8 cellular contexts compared by ENCODE assay signal in the genomic region with DNA sequence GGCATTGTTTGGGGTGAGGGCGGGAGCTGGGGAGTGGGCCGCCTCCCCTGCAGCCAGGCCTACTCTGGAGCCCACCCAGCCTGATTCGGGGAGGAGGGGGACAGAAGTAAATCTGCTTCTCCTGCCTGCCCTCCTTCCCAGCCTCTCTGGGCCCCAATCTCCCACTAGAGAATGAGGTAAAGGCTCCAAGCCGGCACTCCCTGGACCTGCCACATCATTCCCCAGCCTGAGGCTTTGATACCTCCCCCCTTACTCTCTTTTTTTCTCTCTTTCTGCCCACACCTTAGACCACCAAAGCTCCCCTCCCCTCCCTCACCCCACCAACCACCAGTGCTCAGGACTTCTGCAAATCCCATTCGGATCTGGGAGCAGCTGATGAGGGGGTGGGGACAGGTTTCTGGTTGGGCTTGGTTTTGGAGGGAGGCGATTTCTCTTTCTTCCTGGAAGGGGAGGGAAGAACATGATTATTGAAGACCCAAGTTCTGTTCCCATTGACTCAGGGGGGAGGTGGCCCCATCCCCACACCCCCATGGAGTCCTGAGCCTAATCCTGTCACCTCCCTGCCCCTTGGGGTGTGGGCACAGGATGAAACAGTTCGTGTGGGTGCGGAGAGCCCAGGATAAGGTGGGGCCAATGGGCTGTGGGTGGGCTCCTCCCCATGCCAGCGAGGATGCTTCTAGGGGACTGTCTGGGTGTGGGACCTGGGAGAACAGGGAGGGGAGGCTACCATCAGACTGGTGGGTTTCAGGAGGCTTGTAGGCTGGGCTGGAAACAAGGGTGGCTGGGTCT. TPM values are rescaled to one million over a fixed set of nuclear protein-coding genes. Genes with fewer than 3 reads are reported as not detected.
DNase-seq lines count a peak whose midpoint lies in the region; ATAC-seq and TF ChIP-seq lines count a peak whose summit lies in the region.

No MANE protein-coding gene starts in this region.

- peak overlapping the region; percentile 77 for H3K23ac ChIP-seq in neuronal stem cell (ENCODE audit: low read depth, low read length, poor library complexity)

- no peak overlapping the region for H2BK15ac ChIP-seq in neuronal stem cell (ENCODE audit: low read length)

- WGBS in neuronal stem cell (ENCODE audit: extremely low coverage in 2 of 2, insufficient read length in 2 of 2, insufficient replicate concordance in 1 of 2), 2 donors: no CpG with 5 or more reads among the region's 9 CpGs

- H3K36me3 Mint-ChIP-seq in T-cell: peaks cover 12% of the 10 kb centered on the region

- no peak overlapping the region for H4K91ac ChIP-seq in neuronal stem cell (ENCODE audit: low read depth, low read length, poor library complexity)

- H3K79me1 ChIP-seq in neuronal stem cell (ENCODE audit: low read depth, low read length): peaks cover 14% of the 10 kb centered on the region

- CTCF ChIA-PET in HEK293 (lab: Yijun Ruan, JAX) (interaction anchor here (1.9 to 5.8 kb wide), 2 partner anchors 31 to 129 kb away, joined by 8 to 48 read pairs; no protein-coding TSS in a partner anchor), T-cell (lab: Charles Lee) (interaction anchor here in 1 of 2 donors (0.6 to 1.4 kb wide), 2 partner anchors 128 to 241 kb away, joined by 3 to 4 read pairs; no protein-coding TSS in a partner anchor)

- H3K18ac ChIP-seq in neuronal stem cell (ENCODE audit: low read length): peak overlapping the region; percentile 95

- H2AK5ac ChIP-seq in neuronal stem cell (ENCODE audit: low read depth, low read length): peak overlapping the region; percentile 97

- peak overlapping the region; percentile 97 for H3K27ac Mint-ChIP-seq in T-cell

- peaks cover 69 to 78% (median 75%) of the 10 kb centered on the region in 3 donors for H3K4me1 Mint-ChIP-seq in T-cell

- TF ChIP-seq CTCF in HEK293 (tag by site-specific recombination; IDR thresholded peaks at IDR 0.05): no peak

- H3K4me3 ChIP-seq in HEK293 (ENCODE audit: low read depth, low read length) (peak overlapping the region; percentile 86), neuronal stem cell (ENCODE audit: low read length in 2 of 2) (peak overlapping the region; percentile 69 to 80)

- H3K27me3 Mint-ChIP-seq in T-cell: no peaks in the 10 kb centered on the region

- H2BK12ac ChIP-seq in neuronal stem cell (ENCODE audit: low read length): peak overlapping the region; percentile 50

- H2BK120ac ChIP-seq in neuronal stem cell (ENCODE audit: low read depth, low read length): peak overlapping the region; percentile 82

- no peak overlapping the region for H3K14ac ChIP-seq in neuronal stem cell (ENCODE audit: low read length)

- H3K9me3 Mint-ChIP-seq in T-cell: no peaks in the 10 kb centered on the region

- H4K8ac ChIP-seq in neuronal stem cell (ENCODE audit: low read depth, low read length): no peak overlapping the region

- H3K9me3 ChIP-seq in HEK293 (ENCODE audit: control insufficient read depth, insufficient read depth, low read depth, low read length): no peaks in the 10 kb centered on the region
- no peaks in the 10 kb centered on the region for H3K9me3 ChIP-seq in neuronal stem cell (replicated peaks in 1 of 2; ENCODE audit: control insufficient read depth in 2 of 2, insufficient read depth in 1 of 2, low read depth in 1 of 2, low read length in 2 of 2)

- H3K4ac ChIP-seq in neuronal stem cell (ENCODE audit: low read length): no peak overlapping the region

- peak overlapping the region; percentile 79 to 89 (median 82) for H3K4me3 Mint-ChIP-seq in T-cell

- ATAC-seq in T-cell (replicated peaks in 1 of 4) (no peak), GM21381 (IDR thresholded peaks at IDR 0.05; ENCODE audit: unreplicated experiment) (no peak), GM21515 (IDR thresholded peaks at IDR 0.05; ENCODE audit: unreplicated experiment) (no peak)
- no peak for ATAC-seq in activated CD4-positive, CD25-positive, alpha-beta regulatory T cell treated with anti-CD3 and anti-CD28 coated beads, Interleukin-2, amount 50 U/mL, for 24 hours

- H3K4me1 ChIP-seq in HEK293 (ENCODE audit: control insufficient read depth, insufficient read depth, low read length) (peaks cover 5% of the 10 kb centered on the region), neuronal stem cell (ENCODE audit: control insufficient read depth in 2 of 2, insufficient read depth in 1 of 2, low read depth in 1 of 2, low read length in 2 of 2) (peaks cover 38 to 39% of the 10 kb centered on the region in 2 donors)

- peak overlapping the region; percentile 92 for H3K9ac ChIP-seq in neuronal stem cell (ENCODE audit: low read depth, low read length, poor library complexity)

- DNase-seq in T-cell (no peak), epithelial cell of prostate (ENCODE audit: low read depth, low spot score) (no peak), neuronal stem cell (ENCODE audit: low spot score) (no peak), erythroblast (lab: John Stamatoyannopoulos, UW) (no peak)

- no peaks in the 10 kb centered on the region for H3K27me3 ChIP-seq in neuronal stem cell (ENCODE audit: control insufficient read depth in 3 of 3, insufficient read depth in 3 of 3, low read depth in 1 of 3, low read length in 3 of 3)

- H2AFZ ChIP-seq in neuronal stem cell (ENCODE audit: low read length): no peak overlapping the region

- POLR2A ChIA-PET in HEK293 (lab: Yijun Ruan, JAX) (interaction anchor here (0.9 to 1.8 kb wide), 7 partner anchors 11 to 228 kb away, joined by 3 to 10 read pairs (median 4); a partner anchor contains a TSS), T-cell (lab: Charles Lee) (interaction anchor here in 1 of 2 donors (0.6 kb wide), 1 partner anchor 306 kb away, joined by 3 read pairs; no protein-coding TSS in a partner anchor)

- no peak for TF ChIP-seq POLR2A in erythroblast (IDR thresholded peaks at IDR 0.05; ENCODE audit: low read length)

- peak overlapping the region; percentile 99 for H2BK5ac ChIP-seq in neuronal stem cell (ENCODE audit: low read length)

- H3K27ac ChIP-seq in HEK293 (ENCODE audit: extremely low read depth, low read depth, low read length) (peak overlapping the region; percentile 98; the same call in 1 of the 2 replicates), epithelial cell of prostate (peak overlapping the region; percentile 98), neuronal stem cell (replicated peaks; ENCODE audit: low read length) (peak overlapping the region; percentile 82)

- peaks cover 0 to 39% of the 10 kb centered on the region in 2 experiments; a peak in 1 of 3 replicates for H3K36me3 ChIP-seq in HEK293 (ENCODE audit: control insufficient read depth in 2 of 2, insufficient read depth in 1 of 2, low read length in 2 of 2)
- peaks cover 18 to 41% of the 10 kb centered on the region in 2 donors for H3K36me3 ChIP-seq in neuronal stem cell (replicated peaks in 1 of 2; ENCODE audit: control insufficient read depth in 2 of 2, insufficient read depth in 2 of 2, low read length in 2 of 2)

- peak overlapping the region; percentile 88 for H3K4me2 ChIP-seq in neuronal stem cell (ENCODE audit: insufficient read depth, low read length, poor library complexity, severe bottlenecking)

TF ChIP-seq in HEK293, 187 proteins besides CTCF, POLR2A, EP300 and RAD21 (continues in another document):
- peak; percentile 28 for TF ChIP-seq SP2 (tag by site-specific recombination; IDR thresholded peaks at IDR 0.05)
- peak; percentile 68 for TF ChIP-seq ZNF366 (tag by site-specific recombination; conservative IDR thresholded peaks at IDR 0.05)
- TF ChIP-seq, protein P1, sequence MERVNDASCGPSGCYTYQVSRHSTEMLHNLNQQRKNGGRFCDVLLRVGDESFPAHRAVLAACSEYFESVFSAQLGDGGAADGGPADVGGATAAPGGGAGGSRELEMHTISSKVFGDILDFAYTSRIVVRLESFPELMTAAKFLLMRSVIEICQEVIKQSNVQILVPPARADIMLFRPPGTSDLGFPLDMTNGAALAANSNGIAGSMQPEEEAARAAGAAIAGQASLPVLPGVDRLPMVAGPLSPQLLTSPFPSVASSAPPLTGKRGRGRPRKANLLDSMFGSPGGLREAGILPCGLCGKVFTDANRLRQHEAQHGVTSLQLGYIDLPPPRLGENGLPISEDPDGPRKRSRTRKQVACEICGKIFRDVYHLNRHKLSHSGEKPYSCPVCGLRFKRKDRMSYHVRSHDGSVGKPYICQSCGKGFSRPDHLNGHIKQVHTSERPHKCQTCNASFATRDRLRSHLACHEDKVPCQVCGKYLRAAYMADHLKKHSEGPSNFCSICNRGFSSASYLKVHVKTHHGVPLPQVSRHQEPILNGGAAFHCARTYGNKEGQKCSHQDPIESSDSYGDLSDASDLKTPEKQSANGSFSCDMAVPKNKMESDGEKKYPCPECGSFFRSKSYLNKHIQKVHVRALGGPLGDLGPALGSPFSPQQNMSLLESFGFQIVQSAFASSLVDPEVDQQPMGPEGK (tag by site-specific recombination; IDR thresholded peaks at IDR 0.05): 0 out of 2 replicates have a peak, but pooled peaks have one; percentile 38
- TF ChIP-seq, protein P2, sequence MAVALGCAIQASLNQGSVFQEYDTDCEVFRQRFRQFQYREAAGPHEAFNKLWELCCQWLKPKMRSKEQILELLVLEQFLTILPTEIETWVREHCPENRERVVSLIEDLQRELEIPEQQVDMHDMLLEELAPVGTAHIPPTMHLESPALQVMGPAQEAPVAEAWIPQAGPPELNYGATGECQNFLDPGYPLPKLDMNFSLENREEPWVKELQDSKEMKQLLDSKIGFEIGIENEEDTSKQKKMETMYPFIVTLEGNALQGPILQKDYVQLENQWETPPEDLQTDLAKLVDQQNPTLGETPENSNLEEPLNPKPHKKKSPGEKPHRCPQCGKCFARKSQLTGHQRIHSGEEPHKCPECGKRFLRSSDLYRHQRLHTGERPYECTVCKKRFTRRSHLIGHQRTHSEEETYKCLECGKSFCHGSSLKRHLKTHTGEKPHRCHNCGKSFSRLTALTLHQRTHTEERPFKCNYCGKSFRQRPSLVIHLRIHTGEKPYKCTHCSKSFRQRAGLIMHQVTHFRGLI (tag by site-specific recombination; IDR thresholded peaks at IDR 0.05): peak; percentile 98
- TF ChIP-seq ZNF341 (tag by site-specific recombination; IDR thresholded peaks at IDR 0.05; ENCODE audit: low read depth): peak; percentile 61
- TF ChIP-seq ZNF214 (tag by site-specific recombination; IDR thresholded peaks at IDR 0.05; ENCODE audit: borderline replicate concordance): no peak
- TF ChIP-seq SCRT1 (tag by site-specific recombination; IDR thresholded peaks at IDR 0.05; ENCODE audit: borderline replicate concordance): no peak

RNA-seq across cellular contexts. Expression of a gene that starts 1.3 kb away (rescaled TPM):
- total RNA-seq in T-cell: 100 to 1,000 TPM; 157 to 295 (median 263) TPM
- 101 TPM for polyA plus RNA-seq in neuronal stem cell (2013, experiment 1 of 2)
- polyA plus RNA-seq in neuronal stem cell (2013, experiment 2 of 2): 97.7 TPM

RNA-seq across cellular contexts. Expression of a gene that starts 8.0 kb away (rescaled TPM):
- 10 to 100 TPM; 42.3 to 48.2 (median 44.6) TPM for total RNA-seq in T-cell
- 49.3 TPM for polyA plus RNA-seq in neuronal stem cell (2013, experiment 1 of 2)
- polyA plus RNA-seq in neuronal stem cell (2013, experiment 2 of 2): 51.1 TPM

RNA-seq across cellular contexts. Expression of a gene that starts 32.3 kb away (rescaled TPM):
- under 1 TPM in 4 of 5 donors, not detected in 1; 0.08 to 0.15 (median 0.09) TPM for total RNA-seq in T-cell
- 0.01 TPM for polyA plus RNA-seq in neuronal stem cell (2013, experiment 1 of 2)
- polyA plus RNA-seq in neuronal stem cell (2013, experiment 2 of 2): 0.01 TPM
